In the genomic region with DNA sequence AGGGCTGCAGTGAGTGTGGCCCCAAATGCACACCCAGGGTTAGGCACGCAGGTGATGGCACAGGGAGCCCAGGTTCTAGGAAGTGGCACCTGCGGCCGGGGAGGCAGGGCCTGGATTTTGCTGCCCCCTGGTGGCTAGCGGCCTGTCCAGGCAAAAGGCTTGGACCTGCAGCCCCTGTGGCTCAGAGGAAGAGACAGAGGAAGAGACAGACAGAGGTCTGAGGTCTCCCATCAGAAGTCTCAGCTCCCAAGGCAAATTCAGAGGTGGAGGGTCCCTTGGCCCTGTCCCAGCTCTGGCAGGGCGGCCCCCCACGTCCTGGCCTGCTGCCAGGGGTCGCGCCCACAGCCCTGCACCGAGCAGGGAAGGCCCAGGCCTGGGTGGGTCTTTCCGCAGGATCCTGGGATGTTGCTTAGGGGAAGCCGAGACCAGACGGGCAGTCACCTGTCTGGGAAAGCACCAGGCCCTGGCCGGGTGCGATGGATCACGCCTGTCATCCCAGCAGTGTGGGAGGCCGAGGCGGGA, we compare ENCODE assay signal across 1 cellular context.
TF ChIP-seq lines count a peak whose summit lies in the region.

No MANE protein-coding gene starts in this region.

TF ChIP-seq in SK-N-SH, 30 proteins besides CTCF, POLR2A, EP300 and RAD21 (continued from another document):
- no peak for TF ChIP-seq FOXM1 (IDR thresholded peaks at IDR 0.05; ENCODE audit: low read depth)
